Comparison of ENCODE assay signal across 24 cellular contexts in genomic region chr20:34123309-34123708, GRCh38.
"Had no signal": no experiment of that assay in that cellular context is flagged by ENCODE, and none has a peak within 500 bp of the region (broad histone marks: within the 10 kb centered on the region; RNA-seq: fewer than 3 reads in every experiment).

No MANE protein-coding gene starts in this region.

- ATAC-seq: effector memory CD8-positive, alpha-beta T cell; esophagus mucosa; gastrocnemius medialis; heart right ventricle; left cardiac atrium; left lung; left ventricle myocardium superior; lower lobe of right lung; mucosa of descending colon had no signal

- H3K36me3 ChIP-seq: colonic mucosa, esophagus squamous epithelium, gastrocnemius medialis, heart right ventricle, left lung, lower lobe of right lung had no signal

- H3K4me1 ChIP-seq: colonic mucosa, esophagus squamous epithelium, gastrocnemius medialis, heart right ventricle, left lung, lower lobe of right lung had no signal

- H3K27ac ChIP-seq: colonic mucosa, epithelial cell of prostate, esophagus squamous epithelium, gastrocnemius medialis, heart right ventricle, left lung, lower lobe of right lung had no signal

- H3K4me3 ChIP-seq: colonic mucosa, esophagus squamous epithelium, gastrocnemius medialis, heart right ventricle, left lung, lower lobe of right lung, mucosa of descending colon had no signal

- DNase-seq: colonic mucosa; cortex of kidney; effector CD8-positive, alpha-beta T cell; effector memory CD8-positive, alpha-beta T cell; endodermal cell; esophagus squamous epithelium; foreskin melanocyte; gastrocnemius medialis; glutamatergic neuron; head of caudate nucleus; heart right ventricle; hippocampal formation; left cardiac atrium; left lung; left ventricle myocardium superior; lower lobe of right lung; mesenchymal stem cell; mucosa of descending colon; naive B cell had no signal

- H3K9me3 ChIP-seq: colonic mucosa, esophagus squamous epithelium, gastrocnemius medialis, heart right ventricle, left lung, lower lobe of right lung, mucosa of descending colon had no signal

- FAIRE-seq: endometrium, islet of Langerhans, keratinocyte had no signal

- H3K27me3 ChIP-seq: colonic mucosa, esophagus squamous epithelium, gastrocnemius medialis, heart right ventricle, left lung had no signal
